1 cellular context compared by ENCODE assay signal in the genomic region with DNA sequence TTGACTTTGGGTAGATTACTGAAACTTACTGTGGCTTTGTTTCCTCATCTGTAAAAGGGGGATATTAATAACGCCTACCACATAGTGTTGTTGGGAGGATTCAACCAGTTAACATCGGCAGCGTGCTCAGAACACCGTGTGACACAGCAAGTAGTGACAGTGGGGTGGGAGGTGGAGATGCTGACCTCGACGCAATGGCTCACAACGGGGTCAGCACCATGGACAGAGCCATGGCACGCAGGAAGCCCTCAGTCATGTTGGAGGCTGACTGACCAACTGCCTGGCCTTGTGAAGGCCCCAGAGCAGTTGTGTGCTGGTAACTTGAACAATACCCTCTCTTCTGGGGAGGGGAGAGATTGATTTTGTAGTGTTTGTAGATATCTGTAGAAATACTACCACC.
TF ChIP-seq lines count a peak whose summit lies in the region.

No MANE protein-coding gene starts in this region.

TF ChIP-seq in HepG2, 621 proteins besides CTCF, POLR2A, EP300 and RAD21 (continued from another document and continues in another):
- TF ChIP-seq, protein P1, sequence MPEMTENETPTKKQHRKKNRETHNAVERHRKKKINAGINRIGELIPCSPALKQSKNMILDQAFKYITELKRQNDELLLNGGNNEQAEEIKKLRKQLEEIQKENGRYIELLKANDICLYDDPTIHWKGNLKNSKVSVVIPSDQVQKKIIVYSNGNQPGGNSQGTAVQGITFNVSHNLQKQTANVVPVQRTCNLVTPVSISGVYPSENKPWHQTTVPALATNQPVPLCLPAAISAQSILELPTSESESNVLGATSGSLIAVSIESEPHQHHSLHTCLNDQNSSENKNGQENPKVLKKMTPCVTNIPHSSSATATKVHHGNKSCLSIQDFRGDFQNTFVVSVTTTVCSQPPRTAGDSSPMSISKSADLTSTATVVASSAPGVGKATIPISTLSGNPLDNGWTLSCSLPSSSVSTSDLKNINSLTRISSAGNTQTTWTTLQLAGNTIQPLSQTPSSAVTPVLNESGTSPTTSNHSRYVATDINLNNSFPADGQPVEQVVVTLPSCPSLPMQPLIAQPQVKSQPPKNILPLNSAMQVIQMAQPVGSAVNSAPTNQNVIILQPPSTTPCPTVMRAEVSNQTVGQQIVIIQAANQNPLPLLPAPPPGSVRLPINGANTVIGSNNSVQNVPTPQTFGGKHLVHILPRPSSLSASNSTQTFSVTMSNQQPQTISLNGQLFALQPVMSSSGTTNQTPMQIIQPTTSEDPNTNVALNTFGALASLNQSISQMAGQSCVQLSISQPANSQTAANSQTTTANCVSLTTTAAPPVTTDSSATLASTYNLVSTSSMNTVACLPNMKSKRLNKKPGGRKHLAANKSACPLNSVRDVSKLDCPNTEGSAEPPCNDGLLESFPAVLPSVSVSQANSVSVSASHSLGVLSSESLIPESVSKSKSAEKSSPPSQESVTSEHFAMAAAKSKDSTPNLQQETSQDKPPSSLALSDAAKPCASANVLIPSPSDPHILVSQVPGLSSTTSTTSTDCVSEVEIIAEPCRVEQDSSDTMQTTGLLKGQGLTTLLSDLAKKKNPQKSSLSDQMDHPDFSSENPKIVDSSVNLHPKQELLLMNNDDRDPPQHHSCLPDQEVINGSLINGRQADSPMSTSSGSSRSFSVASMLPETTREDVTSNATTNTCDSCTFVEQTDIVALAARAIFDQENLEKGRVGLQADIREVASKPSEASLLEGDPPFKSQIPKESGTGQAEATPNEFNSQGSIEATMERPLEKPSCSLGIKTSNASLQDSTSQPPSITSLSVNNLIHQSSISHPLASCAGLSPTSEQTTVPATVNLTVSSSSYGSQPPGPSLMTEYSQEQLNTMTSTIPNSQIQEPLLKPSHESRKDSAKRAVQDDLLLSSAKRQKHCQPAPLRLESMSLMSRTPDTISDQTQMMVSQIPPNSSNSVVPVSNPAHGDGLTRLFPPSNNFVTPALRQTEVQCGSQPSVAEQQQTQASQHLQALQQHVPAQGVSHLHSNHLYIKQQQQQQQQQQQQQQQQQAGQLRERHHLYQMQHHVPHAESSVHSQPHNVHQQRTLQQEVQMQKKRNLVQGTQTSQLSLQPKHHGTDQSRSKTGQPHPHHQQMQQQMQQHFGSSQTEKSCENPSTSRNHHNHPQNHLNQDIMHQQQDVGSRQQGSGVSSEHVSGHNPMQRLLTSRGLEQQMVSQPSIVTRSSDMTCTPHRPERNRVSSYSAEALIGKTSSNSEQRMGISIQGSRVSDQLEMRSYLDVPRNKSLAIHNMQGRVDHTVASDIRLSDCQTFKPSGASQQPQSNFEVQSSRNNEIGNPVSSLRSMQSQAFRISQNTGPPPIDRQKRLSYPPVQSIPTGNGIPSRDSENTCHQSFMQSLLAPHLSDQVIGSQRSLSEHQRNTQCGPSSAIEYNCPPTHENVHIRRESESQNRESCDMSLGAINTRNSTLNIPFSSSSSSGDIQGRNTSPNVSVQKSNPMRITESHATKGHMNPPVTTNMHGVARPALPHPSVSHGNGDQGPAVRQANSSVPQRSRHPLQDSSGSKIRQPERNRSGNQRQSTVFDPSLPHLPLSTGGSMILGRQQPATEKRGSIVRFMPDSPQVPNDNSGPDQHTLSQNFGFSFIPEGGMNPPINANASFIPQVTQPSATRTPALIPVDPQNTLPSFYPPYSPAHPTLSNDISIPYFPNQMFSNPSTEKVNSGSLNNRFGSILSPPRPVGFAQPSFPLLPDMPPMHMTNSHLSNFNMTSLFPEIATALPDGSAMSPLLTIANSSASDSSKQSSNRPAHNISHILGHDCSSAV (CRISPR knock-in tag; IDR thresholded peaks at IDR 0.05; ENCODE audit: borderline replicate concordance): no peak
- TF ChIP-seq, protein P2, sequence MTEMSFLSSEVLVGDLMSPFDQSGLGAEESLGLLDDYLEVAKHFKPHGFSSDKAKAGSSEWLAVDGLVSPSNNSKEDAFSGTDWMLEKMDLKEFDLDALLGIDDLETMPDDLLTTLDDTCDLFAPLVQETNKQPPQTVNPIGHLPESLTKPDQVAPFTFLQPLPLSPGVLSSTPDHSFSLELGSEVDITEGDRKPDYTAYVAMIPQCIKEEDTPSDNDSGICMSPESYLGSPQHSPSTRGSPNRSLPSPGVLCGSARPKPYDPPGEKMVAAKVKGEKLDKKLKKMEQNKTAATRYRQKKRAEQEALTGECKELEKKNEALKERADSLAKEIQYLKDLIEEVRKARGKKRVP (CRISPR knock-in tag; IDR thresholded peaks at IDR 0.05): no peak
- TF ChIP-seq KLF16 (CRISPR knock-in tag; IDR thresholded peaks at IDR 0.05): peak in 1 of 2 experiments; percentile 52; a peak in 1 of 4 replicates
- TF ChIP-seq FOXM1 (CRISPR knock-in tag; IDR thresholded peaks at IDR 0.05): peak; percentile 33; the same call in 1 of the 2 replicates
- no peak for TF ChIP-seq ATAD3A (CRISPR knock-in tag; IDR thresholded peaks at IDR 0.05)
- no peak for TF ChIP-seq ZNF326 (CRISPR knock-in tag; IDR thresholded peaks at IDR 0.05; ENCODE audit: borderline replicate concordance)
- TF ChIP-seq ZZZ3 (CRISPR knock-in tag; IDR thresholded peaks at IDR 0.05; ENCODE audit: borderline replicate concordance): no peak
- TF ChIP-seq, protein P3, sequence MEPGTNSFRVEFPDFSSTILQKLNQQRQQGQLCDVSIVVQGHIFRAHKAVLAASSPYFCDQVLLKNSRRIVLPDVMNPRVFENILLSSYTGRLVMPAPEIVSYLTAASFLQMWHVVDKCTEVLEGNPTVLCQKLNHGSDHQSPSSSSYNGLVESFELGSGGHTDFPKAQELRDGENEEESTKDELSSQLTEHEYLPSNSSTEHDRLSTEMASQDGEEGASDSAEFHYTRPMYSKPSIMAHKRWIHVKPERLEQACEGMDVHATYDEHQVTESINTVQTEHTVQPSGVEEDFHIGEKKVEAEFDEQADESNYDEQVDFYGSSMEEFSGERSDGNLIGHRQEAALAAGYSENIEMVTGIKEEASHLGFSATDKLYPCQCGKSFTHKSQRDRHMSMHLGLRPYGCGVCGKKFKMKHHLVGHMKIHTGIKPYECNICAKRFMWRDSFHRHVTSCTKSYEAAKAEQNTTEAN (CRISPR knock-in tag; conservative IDR thresholded peaks at IDR 0.05): peak; percentile 65; the same call in 1 of the 2 replicates
- no peak for TF ChIP-seq ELF4 (CRISPR knock-in tag; IDR thresholded peaks at IDR 0.05; ENCODE audit: borderline replicate concordance)
- TF ChIP-seq, protein P4, sequence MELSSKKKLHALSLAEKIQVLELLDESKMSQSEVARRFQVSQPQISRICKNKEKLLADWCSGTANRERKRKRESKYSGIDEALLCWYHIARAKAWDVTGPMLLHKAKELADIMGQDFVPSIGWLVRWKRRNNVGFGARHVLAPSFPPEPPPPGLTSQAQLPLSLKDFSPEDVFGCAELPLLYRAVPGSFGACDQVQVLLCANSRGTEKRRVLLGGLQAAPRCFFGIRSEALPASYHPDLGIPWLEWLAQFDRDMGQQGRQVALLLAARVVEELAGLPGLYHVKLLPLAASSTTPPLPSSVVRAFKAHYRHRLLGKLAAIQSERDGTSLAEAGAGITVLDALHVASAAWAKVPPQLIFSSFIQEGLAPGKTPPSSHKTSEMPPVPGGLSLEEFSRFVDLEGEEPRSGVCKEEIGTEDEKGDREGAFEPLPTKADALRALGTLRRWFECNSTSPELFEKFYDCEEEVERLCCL (CRISPR knock-in tag; IDR thresholded peaks at IDR 0.05; ENCODE audit: borderline replicate concordance): no peak
- TF ChIP-seq KLF13 (CRISPR knock-in tag; IDR thresholded peaks at IDR 0.05): no peak
- TF ChIP-seq ZNF746 (CRISPR knock-in tag; IDR thresholded peaks at IDR 0.05): no peak
- TF ChIP-seq, protein P5, sequence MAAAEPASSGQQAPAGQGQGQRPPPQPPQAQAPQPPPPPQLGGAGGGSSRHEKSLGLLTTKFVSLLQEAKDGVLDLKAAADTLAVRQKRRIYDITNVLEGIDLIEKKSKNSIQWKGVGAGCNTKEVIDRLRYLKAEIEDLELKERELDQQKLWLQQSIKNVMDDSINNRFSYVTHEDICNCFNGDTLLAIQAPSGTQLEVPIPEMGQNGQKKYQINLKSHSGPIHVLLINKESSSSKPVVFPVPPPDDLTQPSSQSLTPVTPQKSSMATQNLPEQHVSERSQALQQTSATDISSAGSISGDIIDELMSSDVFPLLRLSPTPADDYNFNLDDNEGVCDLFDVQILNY (CRISPR knock-in tag; conservative IDR thresholded peaks at IDR 0.05): peak; percentile 51; the same call in 1 of the 2 replicates
- TF ChIP-seq GATAD1 (CRISPR knock-in tag; IDR thresholded peaks at IDR 0.05): 0 out of 2 replicates have a peak, but pooled peaks have one; percentile 37
- TF ChIP-seq ZNF44 (CRISPR knock-in tag; IDR thresholded peaks at IDR 0.05): no peak
- no peak for TF ChIP-seq ZNF101 (CRISPR knock-in tag; IDR thresholded peaks at IDR 0.05; ENCODE audit: borderline replicate concordance, low read depth)
- no peak for TF ChIP-seq PLRG1 (conservative IDR thresholded peaks at IDR 0.05)
- TF ChIP-seq KMT2A (CRISPR knock-in tag; IDR thresholded peaks at IDR 0.05): no peak
- TF ChIP-seq ZSCAN12 (CRISPR knock-in tag; IDR thresholded peaks at IDR 0.05): no peak
- TF ChIP-seq SALL2 (CRISPR knock-in tag; IDR thresholded peaks at IDR 0.05): no peak
- TF ChIP-seq CBX1 (IDR thresholded peaks at IDR 0.05; ENCODE audit: low read depth): no peak
- no peak for TF ChIP-seq ZNF160 (CRISPR knock-in tag; IDR thresholded peaks at IDR 0.05)
- TF ChIP-seq, protein P6, sequence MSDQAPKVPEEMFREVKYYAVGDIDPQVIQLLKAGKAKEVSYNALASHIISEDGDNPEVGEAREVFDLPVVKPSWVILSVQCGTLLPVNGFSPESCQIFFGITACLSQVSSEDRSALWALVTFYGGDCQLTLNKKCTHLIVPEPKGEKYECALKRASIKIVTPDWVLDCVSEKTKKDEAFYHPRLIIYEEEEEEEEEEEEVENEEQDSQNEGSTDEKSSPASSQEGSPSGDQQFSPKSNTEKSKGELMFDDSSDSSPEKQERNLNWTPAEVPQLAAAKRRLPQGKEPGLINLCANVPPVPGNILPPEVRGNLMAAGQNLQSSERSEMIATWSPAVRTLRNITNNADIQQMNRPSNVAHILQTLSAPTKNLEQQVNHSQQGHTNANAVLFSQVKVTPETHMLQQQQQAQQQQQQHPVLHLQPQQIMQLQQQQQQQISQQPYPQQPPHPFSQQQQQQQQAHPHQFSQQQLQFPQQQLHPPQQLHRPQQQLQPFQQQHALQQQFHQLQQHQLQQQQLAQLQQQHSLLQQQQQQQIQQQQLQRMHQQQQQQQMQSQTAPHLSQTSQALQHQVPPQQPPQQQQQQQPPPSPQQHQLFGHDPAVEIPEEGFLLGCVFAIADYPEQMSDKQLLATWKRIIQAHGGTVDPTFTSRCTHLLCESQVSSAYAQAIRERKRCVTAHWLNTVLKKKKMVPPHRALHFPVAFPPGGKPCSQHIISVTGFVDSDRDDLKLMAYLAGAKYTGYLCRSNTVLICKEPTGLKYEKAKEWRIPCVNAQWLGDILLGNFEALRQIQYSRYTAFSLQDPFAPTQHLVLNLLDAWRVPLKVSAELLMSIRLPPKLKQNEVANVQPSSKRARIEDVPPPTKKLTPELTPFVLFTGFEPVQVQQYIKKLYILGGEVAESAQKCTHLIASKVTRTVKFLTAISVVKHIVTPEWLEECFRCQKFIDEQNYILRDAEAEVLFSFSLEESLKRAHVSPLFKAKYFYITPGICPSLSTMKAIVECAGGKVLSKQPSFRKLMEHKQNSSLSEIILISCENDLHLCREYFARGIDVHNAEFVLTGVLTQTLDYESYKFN (CRISPR knock-in tag; conservative IDR thresholded peaks at IDR 0.05): no peak
- TF ChIP-seq, protein P7, sequence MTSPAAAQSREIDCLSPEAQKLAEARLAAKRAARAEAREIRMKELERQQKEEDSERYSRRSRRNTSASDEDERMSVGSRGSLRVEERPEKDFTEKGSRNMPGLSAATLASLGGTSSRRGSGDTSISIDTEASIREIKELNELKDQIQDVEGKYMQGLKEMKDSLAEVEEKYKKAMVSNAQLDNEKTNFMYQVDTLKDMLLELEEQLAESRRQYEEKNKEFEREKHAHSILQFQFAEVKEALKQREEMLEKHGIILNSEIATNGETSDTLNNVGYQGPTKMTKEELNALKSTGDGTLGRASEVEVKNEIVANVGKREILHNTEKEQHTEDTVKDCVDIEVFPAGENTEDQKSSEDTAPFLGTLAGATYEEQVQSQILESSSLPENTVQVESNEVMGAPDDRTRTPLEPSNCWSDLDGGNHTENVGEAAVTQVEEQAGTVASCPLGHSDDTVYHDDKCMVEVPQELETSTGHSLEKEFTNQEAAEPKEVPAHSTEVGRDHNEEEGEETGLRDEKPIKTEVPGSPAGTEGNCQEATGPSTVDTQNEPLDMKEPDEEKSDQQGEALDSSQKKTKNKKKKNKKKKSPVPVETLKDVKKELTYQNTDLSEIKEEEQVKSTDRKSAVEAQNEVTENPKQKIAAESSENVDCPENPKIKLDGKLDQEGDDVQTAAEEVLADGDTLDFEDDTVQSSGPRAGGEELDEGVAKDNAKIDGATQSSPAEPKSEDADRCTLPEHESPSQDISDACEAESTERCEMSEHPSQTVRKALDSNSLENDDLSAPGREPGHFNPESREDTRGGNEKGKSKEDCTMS (CRISPR knock-in tag; conservative IDR thresholded peaks at IDR 0.05): no peak
- no peak for TF ChIP-seq ZNF260 (CRISPR knock-in tag; IDR thresholded peaks at IDR 0.05; ENCODE audit: borderline replicate concordance, low read depth)
- no peak for TF ChIP-seq ADNP (CRISPR knock-in tag; IDR thresholded peaks at IDR 0.05)
- TF ChIP-seq SRY (CRISPR knock-in tag; IDR thresholded peaks at IDR 0.05): peak; percentile 69; the same call in 1 of the 2 replicates
- TF ChIP-seq EZH2 (conservative IDR thresholded peaks at IDR 0.05; ENCODE audit: low read depth, low read length): no peak
- TF ChIP-seq ZFP82 (CRISPR knock-in tag; IDR thresholded peaks at IDR 0.05; ENCODE audit: borderline replicate concordance): no peak
- TF ChIP-seq, protein P8, sequence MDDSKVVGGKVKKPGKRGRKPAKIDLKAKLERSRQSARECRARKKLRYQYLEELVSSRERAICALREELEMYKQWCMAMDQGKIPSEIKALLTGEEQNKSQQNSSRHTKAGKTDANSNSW (CRISPR knock-in tag; IDR thresholded peaks at IDR 0.05; ENCODE audit: borderline replicate concordance): no peak
- TF ChIP-seq, protein P9, sequence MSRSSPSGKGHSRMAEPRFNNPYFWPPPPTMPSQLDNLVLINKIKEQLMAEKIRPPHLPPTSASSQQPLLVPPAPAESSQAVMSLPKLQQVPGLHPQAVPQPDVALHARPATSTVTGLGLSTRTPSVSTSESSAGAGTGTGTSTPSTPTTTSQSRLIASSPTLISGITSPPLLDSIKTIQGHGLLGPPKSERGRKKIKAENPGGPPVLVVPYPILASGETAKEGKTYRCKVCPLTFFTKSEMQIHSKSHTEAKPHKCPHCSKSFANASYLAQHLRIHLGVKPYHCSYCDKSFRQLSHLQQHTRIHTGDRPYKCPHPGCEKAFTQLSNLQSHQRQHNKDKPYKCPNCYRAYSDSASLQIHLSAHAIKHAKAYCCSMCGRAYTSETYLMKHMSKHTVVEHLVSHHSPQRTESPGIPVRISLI (CRISPR knock-in tag; IDR thresholded peaks at IDR 0.05; ENCODE audit: borderline replicate concordance): no peak
- no peak for TF ChIP-seq ZNF530 (CRISPR knock-in tag; IDR thresholded peaks at IDR 0.05; ENCODE audit: low read depth)
- peak; percentile 51; the same call in 1 of the 2 replicates for TF ChIP-seq IRF2 (CRISPR knock-in tag; IDR thresholded peaks at IDR 0.05)
- no peak for TF ChIP-seq SP5 (CRISPR knock-in tag; IDR thresholded peaks at IDR 0.05; ENCODE audit: borderline replicate concordance, low read depth)
- TF ChIP-seq KAT7 (CRISPR knock-in tag; IDR thresholded peaks at IDR 0.05; ENCODE audit: borderline replicate concordance): no peak
- TF ChIP-seq TOE1 (CRISPR knock-in tag; IDR thresholded peaks at IDR 0.05): no peak
- no peak for TF ChIP-seq ZSCAN29 (CRISPR knock-in tag; conservative IDR thresholded peaks at IDR 0.05)
